8 cellular contexts compared by ENCODE assay signal in genomic region chr13:37058801-37059135, GRCh38. TPM values are rescaled to one million over a fixed set of nuclear protein-coding genes. Genes with fewer than 3 reads are reported as not detected.
DNase-seq lines count a peak whose midpoint lies in the region; ATAC-seq and TF ChIP-seq lines count a peak whose summit lies in the region.

No MANE protein-coding gene starts in this region.

- peak overlapping the region; percentile 84 for H3K4me3 ChIP-seq in BJ (ENCODE audit: low read depth, low read length)
- H3K4me3 ChIP-seq in SU-DHL-6 (ENCODE audit: insufficient read depth, low read length, poor library complexity, severe bottlenecking): peak overlapping the region; percentile 67
- H3K4me3 ChIP-seq in dorsolateral prefrontal cortex: peak overlapping the region; percentile 59 to 100 (median 96)
- peak overlapping the region; percentile 98 to 99 for H3K4me3 ChIP-seq in mesenchymal stem cell (ENCODE audit: insufficient read depth in 1 of 2, low read depth in 1 of 2, low read length in 2 of 2)
- H3K4me3 ChIP-seq in thyroid gland (replicated peaks in 1 of 3): peak overlapping the region; percentile 67 to 76 (median 70)

- no peak for TF ChIP-seq CTCF in BJ (IDR thresholded peaks at IDR 0.05; ENCODE audit: insufficient read depth, low read depth, low read length)
- TF ChIP-seq CTCF in SU-DHL-6 (IDR thresholded peaks at IDR 0.05; ENCODE audit: insufficient read depth, low read length, poor library complexity, severe bottlenecking): no peak
- no peak for TF ChIP-seq CTCF in dorsolateral prefrontal cortex (IDR thresholded peaks at IDR 0.05 in 54 of 56, conservative IDR thresholded peaks at IDR 0.05 in 2 of 56; ENCODE audit: low read depth in 1 of 56, partially characterized antibody in 56 of 56)
- no peak for TF ChIP-seq CTCF in thyroid gland (IDR thresholded peaks at IDR 0.05)

- H3K18ac ChIP-seq in mesenchymal stem cell (ENCODE audit: low read depth in 1 of 2, low read length in 2 of 2): peak overlapping the region in 1 of 2 experiments; percentile 99

- WGBS in mesenchymal stem cell: 1% methylated on average over 13 of the region's 13 CpGs
- 1 to 2% methylated on average over 13 of the region's 13 CpGs for WGBS in thyroid gland, 2 donors

- no peaks in the 10 kb centered on the region for H3K9me2 ChIP-seq in SU-DHL-6 (replicated peaks; ENCODE audit: insufficient read depth, low read length)

- peak overlapping the region; percentile 100 for H4K8ac ChIP-seq in mesenchymal stem cell (ENCODE audit: low read length)

- H2AK5ac ChIP-seq in mesenchymal stem cell (ENCODE audit: low read length, severe bottlenecking): peak overlapping the region; percentile 59

- H3K79me2 ChIP-seq in SU-DHL-6 (ENCODE audit: insufficient read depth, low read length): peaks cover 30% of the 10 kb centered on the region

- POLR2A ChIA-PET in BJ (lab: Charles Lee): no interaction called here

- H4K91ac ChIP-seq in mesenchymal stem cell (ENCODE audit: low read length): no peak overlapping the region

- DNase-seq in BJ (ENCODE audit: low read depth) (peak; percentile 4), dorsolateral prefrontal cortex (peak in 2 of 10 donors; percentile 11 to 16), mesenchymal stem cell (no peak), thyroid gland (peak; percentile 31 to 36), putamen (ENCODE audit: low spot score) (no peak)

- H2BK12ac ChIP-seq in mesenchymal stem cell (ENCODE audit: low read length in 2 of 2): no peak overlapping the region

- TF ChIP-seq POLR2A in thyroid gland (IDR thresholded peaks at IDR 0.05): no peak

- no peaks in the 10 kb centered on the region for H3K27me3 ChIP-seq in BJ (ENCODE audit: control insufficient read depth, insufficient read depth, low read length)
- no peaks in the 10 kb centered on the region for H3K27me3 ChIP-seq in SU-DHL-6 (ENCODE audit: low read length)
- no peaks in the 10 kb centered on the region for H3K27me3 ChIP-seq in dorsolateral prefrontal cortex
- no peaks in the 10 kb centered on the region for H3K27me3 ChIP-seq in mesenchymal stem cell (ENCODE audit: control insufficient read depth in 1 of 2, insufficient read depth in 1 of 2, low read length in 2 of 2)
- no peaks in the 10 kb centered on the region for H3K27me3 ChIP-seq in thyroid gland

- CTCF ChIA-PET in BJ (lab: Yijun Ruan, JAX): no interaction called here

- H3K9me3 ChIP-seq in SU-DHL-6 (ENCODE audit: insufficient read depth, low read length): no peaks in the 10 kb centered on the region
- no peaks in the 10 kb centered on the region for H3K9me3 ChIP-seq in mesenchymal stem cell (ENCODE audit: control insufficient read depth, low read length)
- no peaks in the 10 kb centered on the region for H3K9me3 ChIP-seq in thyroid gland

- H3K27ac ChIP-seq in SU-DHL-6 (ENCODE audit: low read depth, low read length) (peak overlapping the region; percentile 54), dorsolateral prefrontal cortex (peak overlapping the region in 49 of 59 donors; percentile 33 to 93 (median 86)), mesenchymal stem cell (ENCODE audit: low read length, poor library complexity, severe bottlenecking) (peak overlapping the region; percentile 91), thyroid gland (peak overlapping the region; percentile 75 to 85 (median 80))

- peak overlapping the region; percentile 73 for H2BK120ac ChIP-seq in mesenchymal stem cell (ENCODE audit: low read depth, low read length)

- H2BK15ac ChIP-seq in mesenchymal stem cell (ENCODE audit: low read depth, poor library complexity, severe bottlenecking): no peak overlapping the region

- no peaks in the 10 kb centered on the region for H3K79me1 ChIP-seq in mesenchymal stem cell (replicated peaks; ENCODE audit: low read length, poor library complexity, severe bottlenecking)

- H3K14ac ChIP-seq in mesenchymal stem cell (ENCODE audit: low read length in 2 of 2): no peak overlapping the region

- no peak overlapping the region for H2BK5ac ChIP-seq in mesenchymal stem cell (ENCODE audit: low read depth, low read length, poor library complexity, severe bottlenecking)

- no peak overlapping the region for H3K23ac ChIP-seq in mesenchymal stem cell (ENCODE audit: low read length in 2 of 2)

- peak overlapping the region in 1 of 2 experiments; percentile 99 for H3K4ac ChIP-seq in mesenchymal stem cell (ENCODE audit: low read depth in 1 of 2, low read length in 2 of 2)

- H3K4me2 ChIP-seq in SU-DHL-6 (ENCODE audit: low read depth, low read length, poor library complexity, severe bottlenecking) (peak overlapping the region; percentile 76), mesenchymal stem cell (ENCODE audit: low read length, poor library complexity, severe bottlenecking) (peak overlapping the region; percentile 47)

- H3K4me1 ChIP-seq in mesenchymal stem cell (ENCODE audit: control insufficient read depth, insufficient read depth, low read depth, low read length) (peaks cover 8% of the 10 kb centered on the region), thyroid gland (peaks cover 7 to 8% of the 10 kb centered on the region in 2 donors)

- ATAC-seq in GM18907 (IDR thresholded peaks at IDR 0.05; ENCODE audit: unreplicated experiment) (peak; percentile 29), HG03097 (IDR thresholded peaks at IDR 0.05; ENCODE audit: low FRiP score, unreplicated experiment) (peak; percentile 18)

- intact Hi-C loops in dorsolateral prefrontal cortex (cut with DNase I) (loop anchor here in 1 of 2 donors (5.0 kb wide), 1 partner anchor 56 kb away; the partner anchor contains the start of gene EXOSC8), thyroid gland (cut with DNase I) (no loop called here)

- peaks cover 2% of the 10 kb centered on the region; the same call in 1 of the 2 replicates for H3K36me3 ChIP-seq in BJ (ENCODE audit: control insufficient read depth, insufficient read depth, low read length)
- H3K36me3 ChIP-seq in SU-DHL-6 (ENCODE audit: low read length): no peaks in the 10 kb centered on the region; the same call in 1 of the 2 replicates
- H3K36me3 ChIP-seq in mesenchymal stem cell (ENCODE audit: control insufficient read depth in 1 of 2, insufficient read depth in 2 of 2, low read depth in 1 of 2, low read length in 2 of 2): peaks cover 4 to 5% of the 10 kb centered on the region in 2 experiments
- no peaks in the 10 kb centered on the region for H3K36me3 ChIP-seq in thyroid gland

- no peaks in the 10 kb centered on the region for H3F3A ChIP-seq in SU-DHL-6 (ENCODE audit: insufficient read depth)

- H4K20me1 ChIP-seq in SU-DHL-6 (ENCODE audit: low read depth, low read length): no peaks in the 10 kb centered on the region

- H3K9ac ChIP-seq in SU-DHL-6 (ENCODE audit: low read length) (peak overlapping the region; percentile 74), mesenchymal stem cell (ENCODE audit: low read length) (peak overlapping the region; percentile 95)

- H2AFZ ChIP-seq in SU-DHL-6 (ENCODE audit: low read depth, low read length, severe bottlenecking): peak overlapping the region; percentile 58
- H2AFZ ChIP-seq in mesenchymal stem cell (ENCODE audit: low read depth, low read length): no peak overlapping the region

RNA-seq across cellular contexts. Expression of gene SUPT20H, which starts 0.7 kb away (rescaled TPM):
- polyA plus RNA-seq in BJ (2011; rRNA removed): 33.4 and 50.0 TPM in 2 replicates
- polyA minus RNA-seq in BJ (2011; rRNA and poly(A)+ RNA removed): 31.7 and 37.5 TPM in 2 replicates
- total RNA-seq in dorsolateral prefrontal cortex (10 to 100 TPM; 32.0 to 82.1 (median 56.3) TPM), thyroid gland (10 to 100 TPM; 59.5 to 85.6 (median 72.9) TPM)
- polyA plus RNA-seq in mesenchymal stem cell (2013, experiment 1 of 2): 79.0 TPM
- 78.2 TPM for polyA plus RNA-seq in mesenchymal stem cell (2013, experiment 2 of 2)

RNA-seq across cellular contexts. Expression of gene CSNK1A1L, which starts 46.7 kb away (rescaled TPM):
- polyA plus RNA-seq in BJ (2011; rRNA removed): not detected in 2 replicates
- not detected in 2 replicates for polyA minus RNA-seq in BJ (2011; rRNA and poly(A)+ RNA removed)
- total RNA-seq in dorsolateral prefrontal cortex (not detected), thyroid gland (not detected)
- not detected for polyA plus RNA-seq in mesenchymal stem cell (2013, experiment 1 of 2)
- not detected for polyA plus RNA-seq in mesenchymal stem cell (2013, experiment 2 of 2)

RNA-seq across cellular contexts. Expression of gene EXOSC8, which starts 58.2 kb away (rescaled TPM):
- 18.9 and 39.4 TPM in 2 replicates for polyA plus RNA-seq in BJ (2011; rRNA removed)
- polyA minus RNA-seq in BJ (2011; rRNA and poly(A)+ RNA removed): 6.7 and 8.0 TPM in 2 replicates
- total RNA-seq in dorsolateral prefrontal cortex (10 to 100 TPM; 12.7 to 41.4 (median 22.4) TPM), thyroid gland (10 to 100 TPM; 16.8 to 42.5 (median 23.7) TPM)
- 29.6 TPM for polyA plus RNA-seq in mesenchymal stem cell (2013, experiment 1 of 2)
- 31.5 TPM for polyA plus RNA-seq in mesenchymal stem cell (2013, experiment 2 of 2)

RNA-seq across cellular contexts. Expression of gene ALG5, which starts 59.6 kb away (rescaled TPM):
- polyA plus RNA-seq in BJ (2011; rRNA removed): 22.6 and 46.4 TPM in 2 replicates
- 5.7 and 7.8 TPM in 2 replicates for polyA minus RNA-seq in BJ (2011; rRNA and poly(A)+ RNA removed)
- total RNA-seq in dorsolateral prefrontal cortex (10 to 100 TPM in 117 of 120 experiments, 1 to 10 TPM in 3; 8.5 to 26.6 (median 16.0) TPM), thyroid gland (10 to 100 TPM; 41.4 to 74.1 (median 70.0) TPM)
- 47.4 TPM for polyA plus RNA-seq in mesenchymal stem cell (2013, experiment 1 of 2)
- 49.8 TPM for polyA plus RNA-seq in mesenchymal stem cell (2013, experiment 2 of 2)

Comparison
In these comparisons a context has a peak if more than half of its experiments do, and no peak if none do; other contexts are left out.
1. DNase-seq: peak in BJ (single experiment) and thyroid gland (2 of 2); none in mesenchymal stem cell (single experiment) and putamen (single experiment).
2. Peak in every context shown above with its lines, with median percentiles within 50 percentile points of each other: H3K4me3 ChIP-seq and H3K27ac ChIP-seq.